Comparison of ENCODE assay signal across 1 cellular context in genomic region chr16:74607310-74607966, GRCh38.
TF ChIP-seq lines count a peak whose summit lies in the region.

No MANE protein-coding gene starts in this region.

TF ChIP-seq in K562, 482 proteins besides CTCF, POLR2A, EP300 and RAD21 (continued from another document and continues in another):
- TF ChIP-seq, protein P1, sequence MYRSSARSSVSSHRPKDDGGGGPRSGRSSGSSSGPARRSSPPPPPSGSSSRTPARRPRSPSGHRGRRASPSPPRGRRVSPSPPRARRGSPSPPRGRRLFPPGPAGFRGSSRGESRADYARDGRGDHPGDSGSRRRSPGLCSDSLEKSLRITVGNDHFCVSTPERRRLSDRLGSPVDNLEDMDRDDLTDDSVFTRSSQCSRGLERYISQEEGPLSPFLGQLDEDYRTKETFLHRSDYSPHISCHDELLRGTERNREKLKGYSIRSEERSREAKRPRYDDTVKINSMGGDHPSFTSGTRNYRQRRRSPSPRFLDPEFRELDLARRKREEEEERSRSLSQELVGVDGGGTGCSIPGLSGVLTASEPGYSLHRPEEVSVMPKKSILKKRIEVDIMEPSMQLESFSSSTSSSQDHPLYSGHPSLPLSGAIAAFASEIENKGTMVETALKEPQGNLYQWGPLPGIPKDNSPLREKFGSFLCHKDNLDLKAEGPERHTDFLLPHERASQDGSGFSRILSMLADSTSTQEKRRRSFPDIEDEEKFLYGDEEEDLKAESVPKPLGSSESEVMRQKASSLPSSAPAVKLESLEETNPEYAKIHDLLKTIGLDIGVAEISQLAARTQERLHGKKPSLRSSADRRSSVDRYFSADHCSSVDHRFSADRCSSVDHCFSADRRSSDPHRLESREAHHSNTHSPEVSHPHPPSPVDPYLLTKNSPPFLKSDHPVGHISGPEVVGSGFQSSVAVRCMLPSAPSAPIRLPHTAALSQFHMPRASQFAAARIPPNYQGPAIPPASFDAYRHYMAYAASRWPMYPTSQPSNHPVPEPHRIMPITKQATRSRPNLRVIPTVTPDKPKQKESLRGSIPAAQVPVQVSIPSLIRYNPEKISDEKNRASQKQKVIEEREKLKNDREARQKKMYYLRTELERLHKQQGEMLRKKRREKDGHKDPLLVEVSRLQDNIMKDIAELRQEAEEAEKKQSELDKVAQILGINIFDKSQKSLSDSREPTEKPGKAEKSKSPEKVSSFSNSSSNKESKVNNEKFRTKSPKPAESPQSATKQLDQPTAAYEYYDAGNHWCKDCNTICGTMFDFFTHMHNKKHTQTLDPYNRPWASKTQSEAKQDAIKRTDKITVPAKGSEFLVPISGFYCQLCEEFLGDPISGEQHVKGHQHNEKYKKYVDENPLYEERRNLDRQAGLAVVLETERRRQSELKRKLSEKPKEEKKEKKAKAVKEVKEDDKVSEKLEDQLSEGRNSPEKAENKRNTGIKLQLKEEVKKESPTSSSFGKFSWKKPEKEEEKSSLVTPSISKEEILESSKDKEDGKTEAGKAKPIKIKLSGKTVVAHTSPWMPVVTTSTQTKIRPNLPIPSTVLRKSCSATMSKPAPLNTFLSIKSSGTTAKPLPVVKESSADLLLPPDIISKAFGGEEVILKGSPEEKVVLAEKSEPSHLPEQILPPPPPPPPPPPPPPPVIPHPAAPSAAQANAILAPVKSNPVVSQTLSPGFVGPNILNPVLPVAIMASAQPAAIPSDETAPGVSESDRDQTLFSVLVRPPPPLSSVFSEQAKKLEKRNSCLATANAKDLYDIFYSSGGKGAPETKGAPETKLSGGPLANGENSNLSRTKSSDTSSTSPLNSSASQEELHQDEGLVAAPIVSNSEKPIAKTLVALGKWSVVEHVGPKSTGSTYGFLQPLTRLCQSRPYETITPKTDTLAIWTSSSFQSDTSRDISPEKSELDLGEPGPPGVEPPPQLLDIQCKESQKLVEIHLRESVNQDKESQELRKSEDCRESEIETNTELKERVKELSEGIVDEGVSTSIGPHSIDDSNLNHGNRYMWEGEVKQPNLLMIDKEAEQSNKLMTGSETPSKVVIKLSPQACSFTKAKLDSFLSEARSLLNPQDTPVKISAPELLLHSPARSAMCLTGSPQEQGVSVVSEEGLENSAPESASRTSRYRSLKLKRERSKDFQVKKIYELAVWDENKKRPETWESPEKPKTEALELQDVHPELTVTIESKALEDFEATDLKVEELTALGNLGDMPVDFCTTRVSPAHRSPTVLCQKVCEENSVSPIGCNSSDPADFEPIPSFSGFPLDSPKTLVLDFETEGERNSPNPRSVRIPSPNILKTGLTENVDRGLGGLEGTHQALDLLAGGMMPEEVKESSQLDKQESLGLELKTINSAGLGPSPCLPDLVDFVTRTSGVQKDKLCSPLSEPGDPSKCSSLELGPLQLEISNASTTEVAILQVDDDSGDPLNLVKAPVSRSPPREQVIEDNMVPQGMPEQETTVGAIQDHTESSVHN (IDR thresholded peaks at IDR 0.05; ENCODE audit: borderline replicate concordance in 1 of 2, low read depth in 1 of 2): 0 out of 4 replicates have a peak, but pooled peaks of 1 of the 2 experiments have one; percentile 22
- TF ChIP-seq BRD9 (IDR thresholded peaks at IDR 0.05; ENCODE audit: low read depth, partially characterized antibody) (peak; percentile 5), U2AF2 (optimal IDR thresholded peaks at IDR 0.05; ENCODE audit: low read depth, low read length) (no peak), ZNF589 (CRISPR knock-in tag; IDR thresholded peaks at IDR 0.05; ENCODE audit: low read depth) (0 out of 2 replicates have a peak, but pooled peaks have one; percentile 48), MYBL2 (IDR thresholded peaks at IDR 0.05; ENCODE audit: low read depth) (no peak), MYBL2 (CRISPR knock-in tag; IDR thresholded peaks at IDR 0.05; ENCODE audit: borderline replicate concordance) (no peak), XRCC5 (IDR thresholded peaks at IDR 0.05; ENCODE audit: low read depth, low read length) (no peak), NRF1 (conservative IDR thresholded peaks at IDR 0.05 in 1 of 2, IDR thresholded peaks at IDR 0.05 in 1 of 2) (peak; percentile 53 to 70; a peak in 3 of 4 replicates), ATF7 (IDR thresholded peaks at IDR 0.05) (peak; percentile 73; the same call in 1 of the 2 replicates), ZNF212 (CRISPR knock-in tag; IDR thresholded peaks at IDR 0.05) (no peak), KLF1 (tag; IDR thresholded peaks at IDR 0.05) (0 out of 2 replicates have a peak, but pooled peaks have one; percentile 3), ARNT (IDR thresholded peaks at IDR 0.05) (peak in 1 of 2 experiments; percentile 76; a peak in 2 of 4 replicates), TBL1XR1 (IDR thresholded peaks at IDR 0.05; ENCODE audit: low read length in 2 of 2) (0 out of 4 replicates have a peak, but pooled peaks of 1 of the 2 experiments have one; percentile 22), CEBPG (CRISPR knock-in tag; IDR thresholded peaks at IDR 0.05) (no peak), CEBPG (tag; conservative IDR thresholded peaks at IDR 0.05 in 1 of 2, IDR thresholded peaks at IDR 0.05 in 1 of 2) (peak; percentile 37 to 90; a peak in 3 of 4 replicates), CXXC5 (CRISPR knock-in tag; IDR thresholded peaks at IDR 0.05) (peak; percentile 70; the same call in 1 of the 2 replicates), NFRKB (IDR thresholded peaks at IDR 0.05; ENCODE audit: low read depth) (peak; percentile 64; the same call in 1 of the 2 replicates), TRIM24 (IDR thresholded peaks at IDR 0.05) (0 out of 4 replicates have a peak, but pooled peaks of 1 of the 2 experiments have one; percentile 29), MEIS2 (IDR thresholded peaks at IDR 0.05; ENCODE audit: partially characterized antibody) (no peak), STAT5A (IDR thresholded peaks at IDR 0.05; ENCODE audit: borderline replicate concordance, low read length) (peak; percentile 10; the same call in 1 of the 2 replicates), GABPA (tag; conservative IDR thresholded peaks at IDR 0.05; ENCODE audit: low read depth) (peak; percentile 60; the same call in 1 of the 2 replicates), HINFP (tag; conservative IDR thresholded peaks at IDR 0.05; ENCODE audit: low read depth) (0 out of 2 replicates have a peak, but pooled peaks have one; percentile 25), NR2C2 (CRISPR knock-in tag; IDR thresholded peaks at IDR 0.05) (no peak), NR2C2 (tag; IDR thresholded peaks at IDR 0.05) (peak; percentile 99), TRIM25 (IDR thresholded peaks at IDR 0.05; ENCODE audit: borderline replicate concordance) (0 out of 2 replicates have a peak, but pooled peaks have one; percentile 40)
- TF ChIP-seq, protein P2, sequence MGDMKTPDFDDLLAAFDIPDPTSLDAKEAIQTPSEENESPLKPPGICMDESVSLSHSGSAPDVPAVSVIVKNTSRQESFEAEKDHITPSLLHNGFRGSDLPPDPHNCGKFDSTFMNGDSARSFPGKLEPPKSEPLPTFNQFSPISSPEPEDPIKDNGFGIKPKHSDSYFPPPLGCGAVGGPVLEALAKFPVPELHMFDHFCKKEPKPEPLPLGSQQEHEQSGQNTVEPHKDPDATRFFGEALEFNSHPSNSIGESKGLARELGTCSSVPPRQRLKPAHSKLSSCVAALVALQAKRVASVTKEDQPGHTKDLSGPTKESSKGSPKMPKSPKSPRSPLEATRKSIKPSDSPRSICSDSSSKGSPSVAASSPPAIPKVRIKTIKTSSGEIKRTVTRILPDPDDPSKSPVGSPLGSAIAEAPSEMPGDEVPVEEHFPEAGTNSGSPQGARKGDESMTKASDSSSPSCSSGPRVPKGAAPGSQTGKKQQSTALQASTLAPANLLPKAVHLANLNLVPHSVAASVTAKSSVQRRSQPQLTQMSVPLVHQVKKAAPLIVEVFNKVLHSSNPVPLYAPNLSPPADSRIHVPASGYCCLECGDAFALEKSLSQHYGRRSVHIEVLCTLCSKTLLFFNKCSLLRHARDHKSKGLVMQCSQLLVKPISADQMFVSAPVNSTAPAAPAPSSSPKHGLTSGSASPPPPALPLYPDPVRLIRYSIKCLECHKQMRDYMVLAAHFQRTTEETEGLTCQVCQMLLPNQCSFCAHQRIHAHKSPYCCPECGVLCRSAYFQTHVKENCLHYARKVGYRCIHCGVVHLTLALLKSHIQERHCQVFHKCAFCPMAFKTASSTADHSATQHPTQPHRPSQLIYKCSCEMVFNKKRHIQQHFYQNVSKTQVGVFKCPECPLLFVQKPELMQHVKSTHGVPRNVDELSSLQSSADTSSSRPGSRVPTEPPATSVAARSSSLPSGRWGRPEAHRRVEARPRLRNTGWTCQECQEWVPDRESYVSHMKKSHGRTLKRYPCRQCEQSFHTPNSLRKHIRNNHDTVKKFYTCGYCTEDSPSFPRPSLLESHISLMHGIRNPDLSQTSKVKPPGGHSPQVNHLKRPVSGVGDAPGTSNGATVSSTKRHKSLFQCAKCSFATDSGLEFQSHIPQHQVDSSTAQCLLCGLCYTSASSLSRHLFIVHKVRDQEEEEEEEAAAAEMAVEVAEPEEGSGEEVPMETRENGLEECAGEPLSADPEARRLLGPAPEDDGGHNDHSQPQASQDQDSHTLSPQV (IDR thresholded peaks at IDR 0.05): no peak
- TF ChIP-seq, protein P3, sequence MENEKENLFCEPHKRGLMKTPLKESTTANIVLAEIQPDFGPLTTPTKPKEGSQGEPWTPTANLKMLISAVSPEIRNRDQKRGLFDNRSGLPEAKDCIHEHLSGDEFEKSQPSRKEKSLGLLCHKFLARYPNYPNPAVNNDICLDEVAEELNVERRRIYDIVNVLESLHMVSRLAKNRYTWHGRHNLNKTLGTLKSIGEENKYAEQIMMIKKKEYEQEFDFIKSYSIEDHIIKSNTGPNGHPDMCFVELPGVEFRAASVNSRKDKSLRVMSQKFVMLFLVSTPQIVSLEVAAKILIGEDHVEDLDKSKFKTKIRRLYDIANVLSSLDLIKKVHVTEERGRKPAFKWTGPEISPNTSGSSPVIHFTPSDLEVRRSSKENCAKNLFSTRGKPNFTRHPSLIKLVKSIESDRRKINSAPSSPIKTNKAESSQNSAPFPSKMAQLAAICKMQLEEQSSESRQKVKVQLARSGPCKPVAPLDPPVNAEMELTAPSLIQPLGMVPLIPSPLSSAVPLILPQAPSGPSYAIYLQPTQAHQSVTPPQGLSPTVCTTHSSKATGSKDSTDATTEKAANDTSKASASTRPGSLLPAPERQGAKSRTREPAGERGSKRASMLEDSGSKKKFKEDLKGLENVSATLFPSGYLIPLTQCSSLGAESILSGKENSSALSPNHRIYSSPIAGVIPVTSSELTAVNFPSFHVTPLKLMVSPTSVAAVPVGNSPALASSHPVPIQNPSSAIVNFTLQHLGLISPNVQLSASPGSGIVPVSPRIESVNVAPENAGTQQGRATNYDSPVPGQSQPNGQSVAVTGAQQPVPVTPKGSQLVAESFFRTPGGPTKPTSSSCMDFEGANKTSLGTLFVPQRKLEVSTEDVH (IDR thresholded peaks at IDR 0.05; ENCODE audit: low read depth, partially characterized antibody): peak; percentile 57
- TF ChIP-seq, protein P4, sequence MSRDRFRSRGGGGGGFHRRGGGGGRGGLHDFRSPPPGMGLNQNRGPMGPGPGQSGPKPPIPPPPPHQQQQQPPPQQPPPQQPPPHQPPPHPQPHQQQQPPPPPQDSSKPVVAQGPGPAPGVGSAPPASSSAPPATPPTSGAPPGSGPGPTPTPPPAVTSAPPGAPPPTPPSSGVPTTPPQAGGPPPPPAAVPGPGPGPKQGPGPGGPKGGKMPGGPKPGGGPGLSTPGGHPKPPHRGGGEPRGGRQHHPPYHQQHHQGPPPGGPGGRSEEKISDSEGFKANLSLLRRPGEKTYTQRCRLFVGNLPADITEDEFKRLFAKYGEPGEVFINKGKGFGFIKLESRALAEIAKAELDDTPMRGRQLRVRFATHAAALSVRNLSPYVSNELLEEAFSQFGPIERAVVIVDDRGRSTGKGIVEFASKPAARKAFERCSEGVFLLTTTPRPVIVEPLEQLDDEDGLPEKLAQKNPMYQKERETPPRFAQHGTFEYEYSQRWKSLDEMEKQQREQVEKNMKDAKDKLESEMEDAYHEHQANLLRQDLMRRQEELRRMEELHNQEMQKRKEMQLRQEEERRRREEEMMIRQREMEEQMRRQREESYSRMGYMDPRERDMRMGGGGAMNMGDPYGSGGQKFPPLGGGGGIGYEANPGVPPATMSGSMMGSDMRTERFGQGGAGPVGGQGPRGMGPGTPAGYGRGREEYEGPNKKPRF (IDR thresholded peaks at IDR 0.05; ENCODE audit: low read depth, low read length): no peak
- TF ChIP-seq, protein P5, sequence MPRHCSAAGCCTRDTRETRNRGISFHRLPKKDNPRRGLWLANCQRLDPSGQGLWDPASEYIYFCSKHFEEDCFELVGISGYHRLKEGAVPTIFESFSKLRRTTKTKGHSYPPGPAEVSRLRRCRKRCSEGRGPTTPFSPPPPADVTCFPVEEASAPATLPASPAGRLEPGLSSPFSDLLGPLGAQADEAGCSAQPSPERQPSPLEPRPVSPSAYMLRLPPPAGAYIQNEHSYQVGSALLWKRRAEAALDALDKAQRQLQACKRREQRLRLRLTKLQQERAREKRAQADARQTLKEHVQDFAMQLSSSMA (CRISPR knock-in tag; IDR thresholded peaks at IDR 0.05): peak; percentile 99
